23 cellular contexts compared by ENCODE assay signal in the genomic region with DNA sequence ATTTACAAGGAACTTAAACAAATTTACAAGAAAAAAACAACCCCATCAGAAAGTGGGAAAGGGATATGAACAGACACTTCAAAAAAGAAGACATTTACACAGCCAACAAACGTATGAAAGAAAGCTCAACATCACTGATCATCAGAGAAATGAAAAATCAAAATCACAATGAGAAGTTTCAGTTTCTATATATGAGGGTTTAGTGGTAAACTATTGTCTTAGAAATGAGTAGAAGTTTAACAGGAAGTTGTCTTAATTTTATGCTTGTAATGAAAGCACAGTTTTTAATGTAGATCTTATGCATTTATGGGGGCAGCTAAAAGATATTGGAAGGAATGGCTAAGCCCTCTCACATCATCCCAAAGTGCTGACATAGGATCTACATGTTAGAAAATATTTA.
DNase-seq lines count a peak whose midpoint lies in the region; ATAC-seq and TF ChIP-seq lines count a peak whose summit lies in the region.
"Had no signal": no experiment of that assay in that cellular context is flagged by ENCODE, and none has a peak within 500 bp of the region (broad histone marks: within the 10 kb centered on the region; RNA-seq: fewer than 3 reads in every experiment).

No MANE protein-coding gene starts in this region.

- no peaks in the 10 kb centered on the region for H3K4me1 Mint-ChIP-seq in nephron progenitor cell
- H3K4me1 Mint-ChIP-seq: activated naive CD4-positive, alpha-beta T cell treated with anti-CD3 and anti-CD28 coated beads, Interleukin-2, amount 50 U/mL, for 24 hours; stimulated activated naive B cell treated with anti-CD40 and anti-IgM and Interleukin-4, amounts not matched to agents 10 μg/mL and 1 μg/mL and 100 μg/mL, for 72 hours had no signal

- no peak overlapping the region for H3K27ac ChIP-seq in mesenchymal stem cell (ENCODE audit: low read length, poor library complexity, severe bottlenecking)
- H3K27ac ChIP-seq: A549; BLaER1 treated with 17β-estradiol and CSF1 and Interleukin-3, amounts not matched to agents 10 nM and 100 nM had no signal

- H3K9me3 ChIP-seq in mesenchymal stem cell (ENCODE audit: control insufficient read depth, low read length): no peaks in the 10 kb centered on the region
- H3K9me3 ChIP-seq: A549; BLaER1 treated with 17β-estradiol and CSF1 and Interleukin-3, amounts not matched to agents 10 nM and 100 nM had no signal

- H3K79me1 ChIP-seq in mesenchymal stem cell (replicated peaks; ENCODE audit: low read length, poor library complexity, severe bottlenecking): no peaks in the 10 kb centered on the region

- H3K4ac ChIP-seq in mesenchymal stem cell (ENCODE audit: low read depth in 1 of 2, low read length in 2 of 2): no peak overlapping the region

- no CpG with 5 or more reads among the region's 1 CpG for WGBS in mesenchymal stem cell

- no peak overlapping the region for H3K23ac ChIP-seq in mesenchymal stem cell (ENCODE audit: low read length in 2 of 2)

- no peak overlapping the region for H2BK5ac ChIP-seq in mesenchymal stem cell (ENCODE audit: low read depth, low read length, poor library complexity, severe bottlenecking)

- H2BK15ac ChIP-seq in mesenchymal stem cell (ENCODE audit: low read depth, poor library complexity, severe bottlenecking): no peak overlapping the region

- no peak overlapping the region for H4K91ac ChIP-seq in mesenchymal stem cell (ENCODE audit: low read length)

- H3K14ac ChIP-seq in mesenchymal stem cell (ENCODE audit: low read length in 2 of 2): no peak overlapping the region

- no peaks in the 10 kb centered on the region for H3K27me3 ChIP-seq in mesenchymal stem cell (ENCODE audit: control insufficient read depth in 1 of 2, insufficient read depth in 1 of 2, low read length in 2 of 2)
- H3K27me3 ChIP-seq: BLaER1 treated with 17β-estradiol and CSF1 and Interleukin-3, amounts not matched to agents 10 nM and 100 nM had no signal

- H3K27ac Mint-ChIP-seq in nephron progenitor cell: no peak overlapping the region
- H3K27ac Mint-ChIP-seq: activated CD4-positive, alpha-beta memory T cell treated with anti-CD3 and anti-CD28 coated beads for 36 hours; activated naive CD4-positive, alpha-beta T cell treated with anti-CD3 and anti-CD28 coated beads, Interleukin-2, amount 50 U/mL, for 24 hours; activated T-cell treated with anti-CD3 and anti-CD28 coated beads, Interleukin-2, amount 50 U/mL, for 24 hours; stimulated activated naive B cell treated with anti-CD40 and anti-IgM and Interleukin-4, amounts not matched to agents 10 μg/mL and 1 μg/mL and 100 μg/mL, for 72 hours had no signal

- no peaks in the 10 kb centered on the region for H3K4me1 ChIP-seq in mesenchymal stem cell (ENCODE audit: control insufficient read depth, insufficient read depth, low read depth, low read length)
- H3K4me1 ChIP-seq: A549; BLaER1 treated with 17β-estradiol and CSF1 and Interleukin-3, amounts not matched to agents 10 nM and 100 nM had no signal

- no peaks in the 10 kb centered on the region for H3K36me3 ChIP-seq in mesenchymal stem cell (ENCODE audit: control insufficient read depth in 1 of 2, insufficient read depth in 2 of 2, low read depth in 1 of 2, low read length in 2 of 2)
- H3K36me3 ChIP-seq: BLaER1 treated with 17β-estradiol and CSF1 and Interleukin-3, amounts not matched to agents 10 nM and 100 nM had no signal

- TF ChIP-seq CTCF in nephron progenitor cell (IDR thresholded peaks at IDR 0.05): no peak

- no peak overlapping the region for H3K9ac ChIP-seq in mesenchymal stem cell (ENCODE audit: low read length)
- H3K9ac ChIP-seq: BLaER1 treated with 17β-estradiol and CSF1 and Interleukin-3, amounts not matched to agents 10 nM and 100 nM had no signal

- H3K4me2 ChIP-seq in mesenchymal stem cell (ENCODE audit: low read length, poor library complexity, severe bottlenecking): no peak overlapping the region
- H3K4me2 ChIP-seq: A549; BLaER1 treated with 17β-estradiol and CSF1 and Interleukin-3, amounts not matched to agents 10 nM and 100 nM had no signal

- no peak overlapping the region for H2BK12ac ChIP-seq in mesenchymal stem cell (ENCODE audit: low read length in 2 of 2)

- no peaks in the 10 kb centered on the region for H3K36me3 Mint-ChIP-seq in nephron progenitor cell (ENCODE audit: low read depth)
- H3K36me3 Mint-ChIP-seq: activated CD4-positive, alpha-beta memory T cell treated with anti-CD3 and anti-CD28 coated beads for 36 hours; activated naive CD4-positive, alpha-beta T cell treated with anti-CD3 and anti-CD28 coated beads, Interleukin-2, amount 50 U/mL, for 24 hours; stimulated activated naive B cell treated with anti-CD40 and anti-IgM and Interleukin-4, amounts not matched to agents 10 μg/mL and 1 μg/mL and 100 μg/mL, for 72 hours had no signal

- peaks cover 4% of the 10 kb centered on the region for H3K27me3 Mint-ChIP-seq in nephron progenitor cell (ENCODE audit: low read depth, poor library complexity)
- H3K27me3 Mint-ChIP-seq: activated CD4-positive, alpha-beta memory T cell treated with anti-CD3 and anti-CD28 coated beads for 36 hours; activated naive CD4-positive, alpha-beta T cell treated with anti-CD3 and anti-CD28 coated beads, Interleukin-2, amount 50 U/mL, for 24 hours; activated T-cell treated with anti-CD3 and anti-CD28 coated beads, Interleukin-2, amount 50 U/mL, for 24 hours; stimulated activated naive B cell treated with anti-CD40 and anti-IgM and Interleukin-4, amounts not matched to agents 10 μg/mL and 1 μg/mL and 100 μg/mL, for 72 hours had no signal

- H2BK120ac ChIP-seq in mesenchymal stem cell (ENCODE audit: low read depth, low read length): no peak overlapping the region

- H3K4me3 ChIP-seq in mesenchymal stem cell (ENCODE audit: insufficient read depth in 1 of 2, low read depth in 1 of 2, low read length in 2 of 2): no peak overlapping the region
- H3K4me3 ChIP-seq: A549; BLaER1 treated with 17β-estradiol and CSF1 and Interleukin-3, amounts not matched to agents 10 nM and 100 nM had no signal

- no peak overlapping the region for H3K4me3 Mint-ChIP-seq in nephron progenitor cell
- H3K4me3 Mint-ChIP-seq: activated CD4-positive, alpha-beta memory T cell treated with anti-CD3 and anti-CD28 coated beads for 36 hours; activated naive CD4-positive, alpha-beta T cell treated with anti-CD3 and anti-CD28 coated beads, Interleukin-2, amount 50 U/mL, for 24 hours; activated T-cell treated with anti-CD3 and anti-CD28 coated beads, Interleukin-2, amount 50 U/mL, for 24 hours; stimulated activated naive B cell treated with anti-CD40 and anti-IgM and Interleukin-4, amounts not matched to agents 10 μg/mL and 1 μg/mL and 100 μg/mL, for 72 hours had no signal

- H2AK5ac ChIP-seq in mesenchymal stem cell (ENCODE audit: low read length, severe bottlenecking): no peak overlapping the region

- H3K9me3 Mint-ChIP-seq in nephron progenitor cell: peaks cover 5% of the 10 kb centered on the region
- H3K9me3 Mint-ChIP-seq: activated naive CD4-positive, alpha-beta T cell treated with anti-CD3 and anti-CD28 coated beads, Interleukin-2, amount 50 U/mL, for 24 hours; stimulated activated naive B cell treated with anti-CD40 and anti-IgM and Interleukin-4, amounts not matched to agents 10 μg/mL and 1 μg/mL and 100 μg/mL, for 72 hours had no signal

- ATAC-seq in GM18499 (IDR thresholded peaks at IDR 0.05; ENCODE audit: insufficient read depth, unreplicated experiment) (peak; percentile 92), GM19043 (IDR thresholded peaks at IDR 0.05; ENCODE audit: low read depth, unreplicated experiment) (peak; percentile 70), HG02798 (IDR thresholded peaks at IDR 0.05; ENCODE audit: poor library complexity, unreplicated experiment) (peak; percentile 52), HG03442 (IDR thresholded peaks at IDR 0.05; ENCODE audit: unreplicated experiment) (peak; percentile 61)
- ATAC-seq: A549; HCT116; stimulated activated naive B cell treated with anti-CD40 and anti-IgM and Interleukin-4, amounts not matched to agents 10 μg/mL and 1 μg/mL and 100 μg/mL, for 72 hours had no signal

- no peak overlapping the region for H4K8ac ChIP-seq in mesenchymal stem cell (ENCODE audit: low read length)

- H2AFZ ChIP-seq in mesenchymal stem cell (ENCODE audit: low read depth, low read length): no peak overlapping the region

- no peak overlapping the region for H3K18ac ChIP-seq in mesenchymal stem cell (ENCODE audit: low read depth in 1 of 2, low read length in 2 of 2)

- DNase-seq in nephron progenitor cell (no peak), NCI-H510A treated with DMSO at 0.1 percent for 48 hours (lab: John Stamatoyannopoulos, UW) (no peak), SKM-1 (lab: John Stamatoyannopoulos, UW; ENCODE audit: unreplicated experiment) (no peak), mesenchymal stem cell (no peak)
- DNase-seq: activated CD4-positive, alpha-beta memory T cell treated with anti-CD3 and anti-CD28 coated beads for 36 hours; activated T-cell treated with anti-CD3 and anti-CD28 coated beads, Interleukin-2, amount 50 U/mL, for 24 hours; GDM1; KG1; NCI-H1048; NCI-H2029; NCI-H524 treated with DMSO at 0.1 percent for 48 hours; occipital lobe; retina; SHP77 treated with DMSO at 0.1 percent for 48 hours; stimulated activated naive B cell treated with anti-CD40 and anti-IgM and Interleukin-4, amounts not matched to agents 10 μg/mL and 1 μg/mL and 100 μg/mL, for 72 hours had no signal
